19 cellular contexts compared by ENCODE assay signal in genomic region chr5:119541716-119542115, GRCh38.
A peak's percentile ranks its signal among the peaks of the same experiment; 100 is the strongest.
DNase-seq lines count a peak whose midpoint lies in the region; ATAC-seq and TF ChIP-seq lines count a peak whose summit lies in the region.
"Had no signal": no experiment of that assay in that cellular context is flagged by ENCODE, and none has a peak within 500 bp of the region (broad histone marks: within the 10 kb centered on the region; RNA-seq: fewer than 3 reads in every experiment).

No MANE protein-coding gene starts in this region.

- H3K4me3 ChIP-seq in testis, result no peak overlapping the region
- no peak overlapping the region for H3K4me3 ChIP-seq in esophagus muscularis mucosa
- H3K4me3 ChIP-seq: BLaER1 treated with 17β-estradiol and CSF1 and Interleukin-3, amounts not matched to agents 10 nM and 100 nM; GM23248 had no signal

- 39 to 63% methylated on average over 1 of the region's 1 CpG for WGBS in testis, 2 donors
- 72% methylated on average over 1 of the region's 1 CpG for WGBS in esophagus muscularis mucosa

- peak; percentile 35 for ATAC-seq in left ventricle myocardium superior

- no peak for DNase-seq in left ventricle myocardium superior
- no peak for DNase-seq in cardiac septum (ENCODE audit: low spot score)
- no peak for DNase-seq in caudate nucleus (lab: John Stamatoyannopoulos, UW)
- DNase-seq in medulla oblongata (ENCODE audit: extremely low spot score), result peak; percentile 51
- DNase-seq in testis, result peak; percentile 42
- no peak for DNase-seq in ecto neural progenitor cell (ENCODE audit: low spot score)
- no peak for DNase-seq in esophagus muscularis mucosa (ENCODE audit: extremely low spot score)
- DNase-seq in DMS114 treated with DMSO at 0.1 percent for 48 hours (lab: John Stamatoyannopoulos, UW; ENCODE audit: unreplicated experiment), result no peak
- DNase-seq: BE2C; CD4-positive, alpha-beta T cell; CD8-positive, alpha-beta memory T cell; DMS 273 treated with DMSO at 0.1 percent for 48 hours; DMS53; DMS79 treated with DMSO at 0.1 percent for 48 hours; GM23248; H7; HCEC 1CT had no signal

- H3K4me1 ChIP-seq in testis (peaks cover 3% of the 10 kb centered on the region), esophagus muscularis mucosa (peaks cover 0 to 9% (median 3%) of the 10 kb centered on the region in 4 donors)
- H3K4me1 ChIP-seq: BE2C; BLaER1 treated with 17β-estradiol and CSF1 and Interleukin-3, amounts not matched to agents 10 nM and 100 nM had no signal

- no peaks in the 10 kb centered on the region for H3K27me3 ChIP-seq in testis
- H3K27me3 ChIP-seq in esophagus muscularis mucosa, result no peaks in the 10 kb centered on the region
- H3K27me3 ChIP-seq: BE2C; BLaER1 treated with 17β-estradiol and CSF1 and Interleukin-3, amounts not matched to agents 10 nM and 100 nM had no signal

- TF ChIP-seq EP300 in esophagus muscularis mucosa (IDR thresholded peaks at IDR 0.05), result no peak

- TF ChIP-seq POLR2A in testis (IDR thresholded peaks at IDR 0.05) (no peak), esophagus muscularis mucosa (IDR thresholded peaks at IDR 0.05; ENCODE audit: low read depth) (no peak)

- H3K27ac ChIP-seq in caudate nucleus (ENCODE audit: low read depth, low read length) (peak overlapping the region; percentile 68), testis (no peak overlapping the region), esophagus muscularis mucosa (replicated peaks in 1 of 4) (no peak overlapping the region)
- H3K27ac ChIP-seq: 22Rv1; BLaER1 treated with 17β-estradiol and CSF1 and Interleukin-3, amounts not matched to agents 10 nM and 100 nM; GM23248 had no signal

- TF ChIP-seq CTCF in testis (IDR thresholded peaks at IDR 0.05) (no peak), esophagus muscularis mucosa (IDR thresholded peaks at IDR 0.05) (no peak)

- H3K9me3 ChIP-seq in testis, result no peaks in the 10 kb centered on the region
- H3K9me3 ChIP-seq in esophagus muscularis mucosa, result no peaks in the 10 kb centered on the region
- H3K9me3 ChIP-seq: BE2C; BLaER1 treated with 17β-estradiol and CSF1 and Interleukin-3, amounts not matched to agents 10 nM and 100 nM had no signal

- intact Hi-C loops in left ventricle myocardium superior (cut with micrococcal nuclease), result no loop called here
- intact Hi-C loops in cardiac septum (cut with DNase I), result no loop called here
- intact Hi-C loops in testis (cut with DNase I; ENCODE audit: low total_unique reads), result no loop called here
- intact Hi-C loops in esophagus muscularis mucosa (cut with DNase I), result no loop called here

- H3K36me3 ChIP-seq in testis (ENCODE audit: low read depth, missing control alignments) (no peaks in the 10 kb centered on the region), esophagus muscularis mucosa (peaks cover 8 to 52% (median 36%) of the 10 kb centered on the region in 4 donors)

Comparison
In these comparisons a context has a peak if more than half of its experiments do, and no peak if none do; other contexts are left out.
1. DNase-seq: peak in medulla oblongata (single experiment) and testis (single experiment); none in left ventricle myocardium superior (single experiment), cardiac septum (single experiment), caudate nucleus (0 of 61), ecto neural progenitor cell (single experiment), esophagus muscularis mucosa (single experiment) and DMS114 treated with DMSO at 0.1 percent for 48 hours (single experiment).